17 cellular contexts compared by ENCODE assay signal in the genomic region with DNA sequence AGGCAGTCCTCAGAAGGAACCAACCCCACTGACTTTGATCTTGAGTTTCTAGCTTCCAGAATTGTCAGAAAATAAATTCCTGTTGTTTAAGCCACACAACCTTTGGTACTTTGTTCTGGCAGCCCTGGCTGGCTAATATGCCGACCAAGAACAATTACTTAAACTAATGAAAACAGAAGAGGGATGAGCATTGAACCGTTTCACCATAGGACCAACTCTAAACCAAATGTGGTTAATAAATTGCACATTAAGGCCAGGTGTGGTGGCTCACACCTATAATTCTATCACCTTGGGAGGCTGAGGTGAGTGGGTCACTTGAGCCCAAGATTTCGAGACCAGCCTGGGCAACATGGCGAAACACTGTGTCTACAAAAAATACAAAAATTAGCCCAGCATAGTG.
DNase-seq lines count a peak whose midpoint lies in the region; ATAC-seq, FAIRE-seq and TF ChIP-seq lines count a peak whose summit lies in the region.
"Had no signal": no experiment of that assay in that cellular context is flagged by ENCODE, and none has a peak within 500 bp of the region (broad histone marks: within the 10 kb centered on the region; RNA-seq: fewer than 3 reads in every experiment).

No MANE protein-coding gene starts in this region.

- peak overlapping the region; percentile 32 to 75 for H3K27ac Mint-ChIP-seq in natural killer cell treated with Interleukin-12 subunit alpha and Interleukin-12 subunit beta and Interleukin-15 and Interleukin-18, amount 100 ng/mL, for 72 hours
- H3K27ac Mint-ChIP-seq in type B pancreatic cell = peak overlapping the region; percentile 72

- H3K27ac ChIP-seq in BLaER1 treated with 17β-estradiol and CSF1 and Interleukin-3, amounts not matched to agents 10 nM and 100 nM = peak overlapping the region in 10 of 11 experiments; percentile 46 to 98 (median 88); a peak in 19 of 22 replicates
- H3K27ac ChIP-seq in GM12878 (ENCODE audit: control insufficient read depth, insufficient read depth) (no peak overlapping the region), adrenal gland (no peak overlapping the region)
- H3K27ac ChIP-seq: BLaER1, GM23248 had no signal

- H3K36me3 Mint-ChIP-seq in natural killer cell treated with Interleukin-12 subunit alpha and Interleukin-12 subunit beta and Interleukin-15 and Interleukin-18, amount 100 ng/mL, for 72 hours = no peaks in the 10 kb centered on the region
- no peaks in the 10 kb centered on the region for H3K36me3 Mint-ChIP-seq in type B pancreatic cell
- H3K36me3 Mint-ChIP-seq: CD4-positive, CD25-positive, alpha-beta regulatory T cell had no signal

- FAIRE-seq in GM12878 (lab: Jason Lieb, UNC) = no peak
- FAIRE-seq: GM18507, H54 had no signal

- WGBS in GM12878 (ENCODE audit: insufficient coverage, insufficient replicate concordance, low lambda C conversion rate, missing lambda C conversion rate) = 60% methylated on average over 4 of the region's 4 CpGs
- WGBS in adrenal gland, 4 donors = 85 to 93% (median 86%) methylated on average over 4 of the region's 4 CpGs

- TF ChIP-seq RAD21 in GM12878 (IDR thresholded peaks at IDR 0.05; ENCODE audit: insufficient read depth, low read depth, low read length) = no peak

- peak overlapping the region; percentile 26 for H3K4me3 Mint-ChIP-seq in natural killer cell treated with Interleukin-12 subunit alpha and Interleukin-12 subunit beta and Interleukin-15 and Interleukin-18, amount 100 ng/mL, for 72 hours
- H3K4me3 Mint-ChIP-seq in type B pancreatic cell = no peak overlapping the region
- H3K4me3 Mint-ChIP-seq: CD4-positive, CD25-positive, alpha-beta regulatory T cell had no signal

- no peak for DNase-seq in GM12878 (ENCODE audit: low read depth, low spot score)
- DNase-seq in natural killer cell treated with Interleukin-12 subunit alpha and Interleukin-12 subunit beta and Interleukin-15 and Interleukin-18, amount 100 ng/mL, for 72 hours (ENCODE audit: low spot score) = no peak
- no peak for DNase-seq in type B pancreatic cell (ENCODE audit: extremely low spot score, unreplicated experiment)
- no peak for DNase-seq in activated CD8-positive, alpha-beta memory T cell treated with anti-CD3 and anti-CD28 coated beads, Interleukin-2, amount 50 U/mL, for 4 hours
- DNase-seq in NCI-H82 treated with DMSO at 0.1 percent for 48 hours (lab: John Stamatoyannopoulos, UW; ENCODE audit: unreplicated experiment) = no peak
- no peak for DNase-seq in adrenal gland
- DNase-seq: 8988T; AML-193; CD4-positive, CD25-positive, alpha-beta regulatory T cell; DMS53; GF-D8; GM23248 had no signal

- SMC1A ChIA-PET in GM12878 (lab: Charles Lee; ENCODE audit: uncharacterized antibody, unreplicated experiment) = interaction anchor here (1.3 kb wide), 1 partner anchor 13 kb away, joined by 3 read pairs; no protein-coding TSS in a partner anchor

- no peaks in the 10 kb centered on the region for H3K9me3 ChIP-seq in BLaER1 treated with 17β-estradiol and CSF1 and Interleukin-3, amounts not matched to agents 10 nM and 100 nM (replicated peaks in 1 of 11)
- no peaks in the 10 kb centered on the region; the same call in 1 of the 3 replicates for H3K9me3 ChIP-seq in GM12878 (replicated peaks; ENCODE audit: control insufficient read depth, insufficient read depth, low read length)
- H3K9me3 ChIP-seq in adrenal gland (replicated peaks in 1 of 3) = no peaks in the 10 kb centered on the region
- H3K9me3 ChIP-seq: BLaER1 had no signal

- no peak for TF ChIP-seq EP300 in GM12878 (IDR thresholded peaks at IDR 0.05; ENCODE audit: borderline replicate concordance in 1 of 2, control insufficient read depth in 1 of 2, low read depth in 2 of 2, low read length in 2 of 2)

- H3K79me2 ChIP-seq in GM12878 (ENCODE audit: control insufficient read depth, insufficient read depth, low read length) = no peaks in the 10 kb centered on the region

- no peak overlapping the region; the same call in 1 of the 2 replicates for H2AFZ ChIP-seq in GM12878 (ENCODE audit: control insufficient read depth, low read depth, low read length)
- H2AFZ ChIP-seq: GM23248 had no signal

- no peak for ATAC-seq in GM12878
- no peak for ATAC-seq in natural killer cell treated with Interleukin-12 subunit alpha and Interleukin-12 subunit beta and Interleukin-15 and Interleukin-18, amount 100 ng/mL, for 72 hours
- ATAC-seq: HCT116 had no signal

- TF ChIP-seq POLR2A in GM12878 (IDR thresholded peaks at IDR 0.05; ENCODE audit: low read depth, low read length) (no peak), adrenal gland (IDR thresholded peaks at IDR 0.05) (no peak)

- BruUV-seq in GM12878 (replicated peaks; lab: Mats Ljungman, UMichigan) = no TSS peak

- H3K27me3 ChIP-seq in BLaER1 treated with 17β-estradiol and CSF1 and Interleukin-3, amounts not matched to agents 10 nM and 100 nM = no peaks in the 10 kb centered on the region
- H3K27me3 ChIP-seq in GM12878 (replicated peaks in 1 of 2; ENCODE audit: control insufficient read depth in 2 of 2, insufficient read depth in 2 of 2, low read length in 1 of 2) (no peaks in the 10 kb centered on the region), adrenal gland (no peaks in the 10 kb centered on the region)
- H3K27me3 ChIP-seq: BLaER1 had no signal

- H3K9me3 Mint-ChIP-seq in natural killer cell treated with Interleukin-12 subunit alpha and Interleukin-12 subunit beta and Interleukin-15 and Interleukin-18, amount 100 ng/mL, for 72 hours = no peaks in the 10 kb centered on the region
- H3K9me3 Mint-ChIP-seq in type B pancreatic cell = peaks cover 8% of the 10 kb centered on the region

- H3K27me3 Mint-ChIP-seq in natural killer cell treated with Interleukin-12 subunit alpha and Interleukin-12 subunit beta and Interleukin-15 and Interleukin-18, amount 100 ng/mL, for 72 hours = no peaks in the 10 kb centered on the region
- H3K27me3 Mint-ChIP-seq in type B pancreatic cell = no peaks in the 10 kb centered on the region
- H3K27me3 Mint-ChIP-seq: CD4-positive, CD25-positive, alpha-beta regulatory T cell had no signal

- CTCF ChIA-PET in GM12878 (lab: Yijun Ruan, JAX) = no interaction called here

- RAD21 ChIA-PET in GM12878 (lab: Charles Lee; ENCODE audit: unreplicated experiment) = no interaction called here

- no peak overlapping the region for H3K4me3 ChIP-seq in BLaER1 treated with 17β-estradiol and CSF1 and Interleukin-3, amounts not matched to agents 10 nM and 100 nM
- H3K4me3 ChIP-seq in GM12878 (no peak overlapping the region), adrenal gland (no peak overlapping the region)
- H3K4me3 ChIP-seq: BLaER1, GM23248 had no signal

- H3K4me1 Mint-ChIP-seq in natural killer cell treated with Interleukin-12 subunit alpha and Interleukin-12 subunit beta and Interleukin-15 and Interleukin-18, amount 100 ng/mL, for 72 hours (ENCODE audit: low read depth in 2 of 2) = peaks cover 66 to 73% of the 10 kb centered on the region in 2 donors
- H3K4me1 Mint-ChIP-seq in type B pancreatic cell (ENCODE audit: unreplicated experiment) = peaks cover 61% of the 10 kb centered on the region

- POLR2A ChIA-PET in GM12878 (lab: Charles Lee) = no interaction called here

- no peaks in the 10 kb centered on the region for H3K36me3 ChIP-seq in BLaER1 treated with 17β-estradiol and CSF1 and Interleukin-3, amounts not matched to agents 10 nM and 100 nM
- H3K36me3 ChIP-seq in GM12878 (ENCODE audit: control insufficient read depth in 2 of 2, insufficient read depth in 2 of 2, low read length in 1 of 2) (no peaks in the 10 kb centered on the region), adrenal gland (replicated peaks in 1 of 2) (no peaks in the 10 kb centered on the region)
- H3K36me3 ChIP-seq: BLaER1 had no signal

- no peak for TF ChIP-seq CTCF in GM12878 (IDR thresholded peaks at IDR 0.05 in 2 of 3, conservative IDR thresholded peaks at IDR 0.05 in 1 of 3; ENCODE audit: control insufficient read depth in 2 of 3, extremely low read depth in 1 of 3, insufficient read depth in 1 of 3, low read depth in 3 of 3, low read length in 3 of 3)
- TF ChIP-seq CTCF in type B pancreatic cell (conservative IDR thresholded peaks at IDR 0.05) = no peak
- TF ChIP-seq CTCF in adrenal gland (IDR thresholded peaks at IDR 0.05) = no peak

- H3K4me1 ChIP-seq in BLaER1 treated with 17β-estradiol and CSF1 and Interleukin-3, amounts not matched to agents 10 nM and 100 nM = peaks cover 65 to 89% (median 81%) of the 10 kb centered on the region in 10 experiments
- H3K4me1 ChIP-seq in GM12878 (ENCODE audit: control insufficient read depth, insufficient read depth, low read length) (peaks cover 49% of the 10 kb centered on the region), adrenal gland (replicated peaks in 1 of 2) (peaks cover 6 to 19% of the 10 kb centered on the region in 2 donors)

- H4K20me1 ChIP-seq in BLaER1 treated with 17β-estradiol and CSF1 and Interleukin-3, amounts not matched to agents 10 nM and 100 nM = no peaks in the 10 kb centered on the region
- H4K20me1 ChIP-seq in GM12878 (ENCODE audit: control insufficient read depth, insufficient read depth) = no peaks in the 10 kb centered on the region
- H4K20me1 ChIP-seq: BLaER1 had no signal

- in situ Hi-C loops in GM12878 (cut with MboI) = loop anchor here (25.0 kb wide), 1 partner anchor 417 kb away; a partner anchor contains a TSS

- intact Hi-C loops in GM12878 (cut with micrococcal nuclease; ENCODE audit: unreplicated experiment) = no loop called here
- intact Hi-C loops in adrenal gland (cut with DNase I) = no loop called here

- peak overlapping the region in 3 of 11 experiments; percentile 9 to 70 (median 63); a peak in 3 of 22 replicates for H3K9ac ChIP-seq in BLaER1 treated with 17β-estradiol and CSF1 and Interleukin-3, amounts not matched to agents 10 nM and 100 nM
- no peak overlapping the region for H3K9ac ChIP-seq in GM12878 (ENCODE audit: control insufficient read depth, insufficient read depth, low read length)
- H3K9ac ChIP-seq: BLaER1, GM23248 had no signal

- H3K4me2 ChIP-seq in BLaER1 treated with 17β-estradiol and CSF1 and Interleukin-3, amounts not matched to agents 10 nM and 100 nM = peak overlapping the region; percentile 19 to 89 (median 72); a peak in 20 of 22 replicates
- H3K4me2 ChIP-seq in GM12878 (ENCODE audit: control insufficient read depth, insufficient read depth) = no peak overlapping the region

TF ChIP-seq in GM12878, 131 proteins besides CTCF, POLR2A, EP300 and RAD21 (continues in another document):
- peak; percentile 57; the same call in 1 of the 2 replicates for TF ChIP-seq RUNX3 (IDR thresholded peaks at IDR 0.05; ENCODE audit: low read length)
- TF ChIP-seq NFIC (IDR thresholded peaks at IDR 0.05; ENCODE audit: low read depth, low read length) = no peak
- no peak for TF ChIP-seq ETV6 (conservative IDR thresholded peaks at IDR 0.05 in 1 of 2, IDR thresholded peaks at IDR 0.05 in 1 of 2; ENCODE audit: borderline replicate concordance in 1 of 2, low read depth in 1 of 2)
- TF ChIP-seq EZH2 (IDR thresholded peaks at IDR 0.05; ENCODE audit: borderline replicate concordance, control insufficient read depth, low read depth, low read length) = no peak
- TF ChIP-seq SMC3 (IDR thresholded peaks at IDR 0.05; ENCODE audit: borderline replicate concordance, low read length) = no peak
- TF ChIP-seq NR2F1 (conservative IDR thresholded peaks at IDR 0.05) = peak; percentile 39; the same call in 1 of the 2 replicates
- TF ChIP-seq CBX3 (IDR thresholded peaks at IDR 0.05; ENCODE audit: borderline replicate concordance, low read depth) = no peak
- TF ChIP-seq MTA2 (IDR thresholded peaks at IDR 0.05; ENCODE audit: low read depth) = peak; percentile 67

Comparison
In these comparisons a context has a peak if more than half of its experiments do, and no peak if none do; other contexts are left out.
1. H3K27ac ChIP-seq: peak in BLaER1 treated with 17β-estradiol and CSF1 and Interleukin-3, amounts not matched to agents 10 nM and 100 nM (10 of 11); none in GM12878 (single experiment) and adrenal gland (0 of 5).